ENCODE assay signal across 8 cellular contexts in the genomic region with DNA sequence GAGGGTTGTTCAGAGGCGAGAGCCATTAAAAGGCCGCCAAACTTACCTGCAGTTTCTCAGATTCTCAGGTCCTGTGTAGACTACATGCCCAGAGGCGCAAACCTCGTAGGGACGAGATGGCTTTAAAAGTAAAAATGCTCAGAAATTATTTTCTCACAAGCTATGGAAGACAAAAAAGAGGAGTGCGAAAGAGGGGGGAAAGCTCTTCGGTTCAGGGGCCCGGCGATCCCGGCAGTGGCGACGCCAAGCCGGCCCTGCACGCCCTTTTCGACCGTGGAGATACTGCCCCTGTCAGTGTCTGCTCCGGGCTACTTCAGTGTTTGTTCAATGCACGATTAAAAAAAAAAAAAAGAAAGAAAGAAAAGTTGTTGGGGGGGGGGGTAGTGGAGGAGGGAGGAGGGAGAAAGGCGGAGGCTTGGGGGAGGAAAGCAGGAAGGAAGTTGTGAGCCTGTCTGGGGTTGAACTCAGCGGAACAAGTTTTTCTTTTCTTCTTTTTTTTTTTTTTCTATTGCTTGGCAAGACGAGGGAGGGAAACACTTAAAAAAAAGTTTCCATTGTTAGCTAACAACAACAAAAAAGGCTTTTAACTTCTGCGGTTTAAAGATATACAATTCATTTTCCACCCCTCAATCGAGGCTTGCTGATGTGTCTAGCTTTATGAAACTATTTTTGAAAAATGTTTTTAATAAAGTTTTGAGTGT. TPM values are rescaled to one million over a fixed set of nuclear protein-coding genes. Genes with fewer than 3 reads are reported as not detected.
DNase-seq lines count a peak whose midpoint lies in the region; ATAC-seq and TF ChIP-seq lines count a peak whose summit lies in the region.

ITPKB (minus strand) TSS at position 288 of the 701 bp plus-strand sequence. CDS start 1,824 bp downstream, outside the sequence.

- peak within 1 kb of the TSS; percentile 91 for H3K4me2 ChIP-seq in OCI-LY3 (ENCODE audit: low read length)

- intact Hi-C loops in naive thymus-derived CD4-positive, alpha-beta T cell (cut with micrococcal nuclease) = loop anchor here (1.0 to 10.0 kb wide), 19 partner anchors 8 to 1346 kb away; partner anchors contain the start of genes COQ8A (in 2 of the 2), PARP1 (in 2 of the 2), ARF1 (in 1 of the 2) and H3-3A (in 1 of the 2)
- intact Hi-C loops in tibial artery (cut with DNase I; ENCODE audit: low total_unique reads) = loop anchor here (5.0 to 10.0 kb wide), 2 partner anchors 62 to 86 kb away; no protein-coding TSS in a partner anchor

- H3K27me3 ChIP-seq in OCI-LY3 (ENCODE audit: low read depth, low read length) = 0 out of 2 replicates have a peak, but pooled peaks cover 3% of the 10 kb centered on the region
- H3K27me3 ChIP-seq in naive thymus-derived CD4-positive, alpha-beta T cell (ENCODE audit: control insufficient read depth in 2 of 2, insufficient read depth in 2 of 2, low read length in 2 of 2) = no peaks in the 10 kb centered on the region
- no peaks in the 10 kb centered on the region for H3K27me3 ChIP-seq in tibial artery

- peaks cover 40% of the 10 kb centered on the region for H3K4me1 Mint-ChIP-seq in activated T-cell treated with anti-CD3 and anti-CD28 coated beads, Interleukin-2, amount 50 U/mL, for 72 hours (ENCODE audit: low read depth)
- peaks cover 16 to 44% (median 31%) of the 10 kb centered on the region in 7 donors for H3K4me1 Mint-ChIP-seq in naive thymus-derived CD4-positive, alpha-beta T cell

- peak within 1 kb of the TSS; percentile 72 to 85 for H3K4me3 Mint-ChIP-seq in activated T-cell treated with anti-CD3 and anti-CD28 coated beads, Interleukin-2, amount 50 U/mL, for 72 hours
- peak within 1 kb of the TSS; percentile 89 to 99 (median 93) for H3K4me3 Mint-ChIP-seq in naive thymus-derived CD4-positive, alpha-beta T cell

- H3K9ac ChIP-seq in OCI-LY3 (ENCODE audit: low read length) = peak within 1 kb of the TSS; percentile 82

- peaks cover 4% of the 10 kb centered on the region; the same call in 1 of the 2 replicates for H3K9me3 ChIP-seq in OCI-LY3 (ENCODE audit: insufficient read depth, low read length)
- no peaks in the 10 kb centered on the region for H3K9me3 ChIP-seq in naive thymus-derived CD4-positive, alpha-beta T cell (ENCODE audit: control insufficient read depth in 2 of 3, low read length in 3 of 3)
- H3K9me3 ChIP-seq in tibial artery = no peaks in the 10 kb centered on the region

- peaks cover 22% of the 10 kb centered on the region for H3K36me3 ChIP-seq in OCI-LY3 (replicated peaks; ENCODE audit: low read depth, low read length)
- H3K36me3 ChIP-seq in naive thymus-derived CD4-positive, alpha-beta T cell (ENCODE audit: control insufficient read depth in 2 of 3, insufficient read depth in 3 of 3, low read length in 3 of 3) = peaks cover 0 to 47% (median 23%) of the 10 kb centered on the region in 3 experiments
- peaks cover 0 to 10% (median 0%) of the 10 kb centered on the region in 3 donors for H3K36me3 ChIP-seq in tibial artery

- peak within 1 kb of the TSS; percentile 36 for H3K27ac ChIP-seq in OCI-LY3 (ENCODE audit: low read length)
- peak within 1 kb of the TSS; percentile 92 for H3K27ac ChIP-seq in naive thymus-derived CD4-positive, alpha-beta T cell (ENCODE audit: low read depth, low read length)
- peak within 1 kb of the TSS; percentile 79 to 81 for H3K27ac ChIP-seq in tibial artery

- TF ChIP-seq CTCF in AG09309 (IDR thresholded peaks at IDR 0.05; ENCODE audit: control insufficient read depth, insufficient read depth, low read depth, low read length, missing control alignments) (no peak), OCI-LY3 (IDR thresholded peaks at IDR 0.05; ENCODE audit: low read depth, low read length) (no peak), fibroblast of mammary gland (conservative IDR thresholded peaks at IDR 0.05; ENCODE audit: control insufficient read depth, insufficient read depth, low read depth, low read length) (no peak), tibial artery (IDR thresholded peaks at IDR 0.05) (no peak)

- peak; percentile 8 for DNase-seq in AG09309 (ENCODE audit: low read depth)
- DNase-seq in activated T-cell treated with anti-CD3 and anti-CD28 coated beads, Interleukin-2, amount 50 U/mL, for 72 hours = peak; percentile 56 to 71
- DNase-seq in fibroblast of mammary gland (ENCODE audit: low read depth) = peak; percentile 78
- peak; percentile 44 to 96 (median 89) for DNase-seq in naive thymus-derived CD4-positive, alpha-beta T cell
- DNase-seq in tibial artery = peak; percentile 56 to 69

- peaks cover 13 to 27% of the 10 kb centered on the region in 2 donors for H3K36me3 Mint-ChIP-seq in activated T-cell treated with anti-CD3 and anti-CD28 coated beads, Interleukin-2, amount 50 U/mL, for 72 hours (ENCODE audit: insufficient read depth in 2 of 2)
- H3K36me3 Mint-ChIP-seq in naive thymus-derived CD4-positive, alpha-beta T cell = peaks cover 5 to 34% (median 22%) of the 10 kb centered on the region in 5 donors

- H3K79me2 ChIP-seq in OCI-LY3 (ENCODE audit: low read length) = no peaks in the 10 kb centered on the region; the same call in 1 of the 2 replicates

- H3K27me3 Mint-ChIP-seq in activated T-cell treated with anti-CD3 and anti-CD28 coated beads, Interleukin-2, amount 50 U/mL, for 72 hours (ENCODE audit: low read depth) = no peaks in the 10 kb centered on the region
- no peaks in the 10 kb centered on the region for H3K27me3 Mint-ChIP-seq in naive thymus-derived CD4-positive, alpha-beta T cell

- no peaks in the 10 kb centered on the region for H3K9me3 Mint-ChIP-seq in activated T-cell treated with anti-CD3 and anti-CD28 coated beads, Interleukin-2, amount 50 U/mL, for 72 hours
- peaks cover 0 to 8% (median 4%) of the 10 kb centered on the region in 11 donors for H3K9me3 Mint-ChIP-seq in naive thymus-derived CD4-positive, alpha-beta T cell

- no peaks in the 10 kb centered on the region for H4K20me1 ChIP-seq in OCI-LY3 (ENCODE audit: insufficient read depth, low read length)

- POLR2A ChIA-PET in naive thymus-derived CD4-positive, alpha-beta T cell (lab: Charles Lee) = interaction anchor here (0.6 to 4.9 kb wide), 29 partner anchors 10 to 314 kb away, joined by 3 to 24 read pairs (median 5); partner anchors contain the start of gene COQ8A

- ATAC-seq in GM21381 (IDR thresholded peaks at IDR 0.05; ENCODE audit: unreplicated experiment) (peak; percentile 2), GM21447 (IDR thresholded peaks at IDR 0.05; ENCODE audit: unreplicated experiment) (no peak)
- peak; percentile 28 to 29 for ATAC-seq in activated T-cell treated with anti-CD3 and anti-CD28 coated beads, Interleukin-2, amount 50 U/mL, for 72 hours (replicated peaks in 1 of 2)
- peak; percentile 83 for ATAC-seq in naive thymus-derived CD4-positive, alpha-beta T cell

- peak within 1 kb of the TSS; percentile 95 for H2AFZ ChIP-seq in OCI-LY3 (ENCODE audit: low read depth, low read length)

- peak within 1 kb of the TSS; percentile 99 for H3K27ac Mint-ChIP-seq in activated T-cell treated with anti-CD3 and anti-CD28 coated beads, Interleukin-2, amount 50 U/mL, for 72 hours
- peak within 1 kb of the TSS; percentile 89 to 99 (median 97) for H3K27ac Mint-ChIP-seq in naive thymus-derived CD4-positive, alpha-beta T cell

- H3K4me3 ChIP-seq in AG09309 (ENCODE audit: control insufficient read depth, low read depth, low read length) (peak within 1 kb of the TSS; percentile 46), OCI-LY3 (ENCODE audit: low read length) (peak within 1 kb of the TSS; percentile 79), fibroblast of mammary gland (ENCODE audit: control insufficient read depth, low read depth, low read length) (peak within 1 kb of the TSS; percentile 60), tibial artery (peak within 1 kb of the TSS; percentile 73 to 79)
- H3K4me3 ChIP-seq in naive thymus-derived CD4-positive, alpha-beta T cell (ENCODE audit: low read length) = peak within 1 kb of the TSS; percentile 99

- CTCF ChIA-PET in naive thymus-derived CD4-positive, alpha-beta T cell (lab: Charles Lee) = interaction anchor here (0.9 to 1.5 kb wide), 11 partner anchors 9 to 113 kb away, joined by 3 to 7 read pairs (median 4); no protein-coding TSS in a partner anchor

- peaks cover 8% of the 10 kb centered on the region for H3K4me1 ChIP-seq in OCI-LY3 (ENCODE audit: low read length)
- peaks cover 22 to 34% of the 10 kb centered on the region in 2 donors for H3K4me1 ChIP-seq in naive thymus-derived CD4-positive, alpha-beta T cell (ENCODE audit: control insufficient read depth in 2 of 2, insufficient read depth in 2 of 2, low read length in 2 of 2)
- peaks cover 0 to 40% (median 21%) of the 10 kb centered on the region in 4 donors for H3K4me1 ChIP-seq in tibial artery

RNA-seq across cellular contexts. Expression of gene ITPKB, which starts in this region (rescaled TPM):
- 10 to 100 TPM; 50.7 to 58.0 TPM for total RNA-seq in activated T-cell treated with anti-CD3 and anti-CD28 coated beads, Interleukin-2, amount 50 U/mL, for 72 hours
- total RNA-seq in naive thymus-derived CD4-positive, alpha-beta T cell = 100 to 1,000 TPM in 4 of 5 experiments, 10 to 100 TPM in 1; 51.7 to 429 (median 199) TPM
- 10 to 100 TPM; 81.0 to 86.8 TPM for polyA plus RNA-seq in naive thymus-derived CD4-positive, alpha-beta T cell

Comparison
In these comparisons a context has a peak if more than half of its experiments do, and no peak if none do; other contexts are left out.
1. DNase-seq: peak in every context shown above with its lines; median percentile 89 in naive thymus-derived CD4-positive, alpha-beta T cell; 78 in fibroblast of mammary gland; 64 in activated T-cell treated with anti-CD3 and anti-CD28 coated beads, Interleukin-2, amount 50 U/mL, for 72 hours; 62 in tibial artery; 8 in AG09309.
2. H3K4me3 ChIP-seq: peak in every context shown above with its lines; median percentile 99 in naive thymus-derived CD4-positive, alpha-beta T cell; 79 in OCI-LY3; 76 in tibial artery; 60 in fibroblast of mammary gland; 46 in AG09309.
3. H3K27ac ChIP-seq: peak in every context shown above with its lines; median percentile 92 in naive thymus-derived CD4-positive, alpha-beta T cell; 80 in tibial artery; 36 in OCI-LY3.